10 cellular contexts compared by ENCODE assay signal in the genomic region with DNA sequence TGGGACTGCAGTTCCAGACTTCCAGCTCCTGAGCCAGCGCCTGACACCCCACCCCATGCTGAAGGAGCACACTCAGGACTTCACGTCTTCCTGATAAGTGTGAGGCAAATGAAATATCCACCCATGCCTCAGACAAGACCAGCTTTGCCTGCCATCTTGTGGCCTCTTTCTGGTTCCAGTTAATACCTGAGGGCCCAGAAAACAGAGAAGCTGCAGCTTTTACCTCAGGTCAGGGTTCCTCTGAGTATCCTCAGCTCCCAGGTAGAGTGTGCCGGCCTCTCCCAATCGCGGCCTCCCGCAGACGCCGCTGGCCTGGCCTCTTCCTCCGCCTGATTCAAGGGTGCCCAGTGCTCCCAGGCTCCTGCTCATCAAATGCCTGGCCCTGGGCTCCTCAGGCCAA. TPM values are rescaled to one million over a fixed set of nuclear protein-coding genes. Genes with fewer than 3 reads are reported as not detected.
DNase-seq lines count a peak whose midpoint lies in the region; ATAC-seq and TF ChIP-seq lines count a peak whose summit lies in the region.
"Had no signal": no experiment of that assay in that cellular context is flagged by ENCODE, and none has a peak within 500 bp of the region (broad histone marks: within the 10 kb centered on the region; RNA-seq: fewer than 3 reads in every experiment).

No MANE protein-coding gene starts in this region.

- H3K27ac ChIP-seq in epithelial cell of prostate, result no peak overlapping the region
- peak overlapping the region in 2 of 4 donors; percentile 12 to 30 for H3K27ac ChIP-seq in upper lobe of left lung

- TF ChIP-seq EP300 in upper lobe of left lung (IDR thresholded peaks at IDR 0.05), result no peak

- peaks cover 0 to 26% (median 17%) of the 10 kb centered on the region in 4 donors for H3K4me1 ChIP-seq in upper lobe of left lung

- DNase-seq in cardiac septum (ENCODE audit: low spot score) (peak; percentile 70), Right ventricle myocardium superior (no peak), NCI-H69 (lab: John Stamatoyannopoulos, UW) (peak; percentile 27), epithelial cell of prostate (ENCODE audit: low read depth, low spot score) (peak; percentile 14), upper lobe of left lung (peak; percentile 52 to 70), SW 1271 (lab: John Stamatoyannopoulos, UW) (no peak), omental fat pad (ENCODE audit: low spot score) (no peak)
- DNase-seq: DMS79, GOT3 had no signal

- H3K27me3 ChIP-seq in upper lobe of left lung, result no peaks in the 10 kb centered on the region

- 66 to 90% methylated on average over 9 of the region's 9 CpGs for WGBS in upper lobe of left lung, 2 donors

- intact Hi-C loops in cardiac septum (cut with DNase I) (loop anchor here (5.0 kb wide), 1 partner anchor 93 kb away; no protein-coding TSS in a partner anchor), Right ventricle myocardium superior (cut with DNase I) (no loop called here)

- TF ChIP-seq CTCF in upper lobe of left lung (IDR thresholded peaks at IDR 0.05) (peak in 2 of 6 experiments; percentile 34 to 53), omental fat pad (IDR thresholded peaks at IDR 0.05) (no peak)

- no peak for ATAC-seq in Right ventricle myocardium superior (ENCODE audit: poor library complexity)
- ATAC-seq in upper lobe of left lung (ENCODE audit: low FRiP score in 2 of 2), result no peak
- no peak for ATAC-seq in HG03139 (IDR thresholded peaks at IDR 0.05; ENCODE audit: unreplicated experiment)
- ATAC-seq in omental fat pad (ENCODE audit: low FRiP score), result no peak

- no peaks in the 10 kb centered on the region for H3K36me3 ChIP-seq in upper lobe of left lung

- no peak for TF ChIP-seq POLR2A in upper lobe of left lung (IDR thresholded peaks at IDR 0.05)

- no peaks in the 10 kb centered on the region for H3K9me3 ChIP-seq in upper lobe of left lung

- H3K4me3 ChIP-seq in upper lobe of left lung, result no peak overlapping the region

RNA-seq across cellular contexts. Expression of a gene that starts 5.1 kb away (rescaled TPM):
- total RNA-seq in cardiac septum (2.2 TPM), Right ventricle myocardium superior (0.65 TPM), upper lobe of left lung (10 to 100 TPM; 15.2 to 77.5 (median 25.6) TPM), omental fat pad (10 to 100 TPM in 1 of 4 donors, 1 to 10 TPM in 3; 3.0 to 21.5 (median 6.5) TPM)

Comparison
In these comparisons a context has a peak if more than half of its experiments do, and no peak if none do; other contexts are left out.
1. DNase-seq: peak in cardiac septum (single experiment), NCI-H69 (single experiment), epithelial cell of prostate (single experiment) and upper lobe of left lung (2 of 2); none in Right ventricle myocardium superior (single experiment), SW 1271 (0 of 2) and omental fat pad (single experiment).